8 cellular contexts compared by ENCODE assay signal in the genomic region with DNA sequence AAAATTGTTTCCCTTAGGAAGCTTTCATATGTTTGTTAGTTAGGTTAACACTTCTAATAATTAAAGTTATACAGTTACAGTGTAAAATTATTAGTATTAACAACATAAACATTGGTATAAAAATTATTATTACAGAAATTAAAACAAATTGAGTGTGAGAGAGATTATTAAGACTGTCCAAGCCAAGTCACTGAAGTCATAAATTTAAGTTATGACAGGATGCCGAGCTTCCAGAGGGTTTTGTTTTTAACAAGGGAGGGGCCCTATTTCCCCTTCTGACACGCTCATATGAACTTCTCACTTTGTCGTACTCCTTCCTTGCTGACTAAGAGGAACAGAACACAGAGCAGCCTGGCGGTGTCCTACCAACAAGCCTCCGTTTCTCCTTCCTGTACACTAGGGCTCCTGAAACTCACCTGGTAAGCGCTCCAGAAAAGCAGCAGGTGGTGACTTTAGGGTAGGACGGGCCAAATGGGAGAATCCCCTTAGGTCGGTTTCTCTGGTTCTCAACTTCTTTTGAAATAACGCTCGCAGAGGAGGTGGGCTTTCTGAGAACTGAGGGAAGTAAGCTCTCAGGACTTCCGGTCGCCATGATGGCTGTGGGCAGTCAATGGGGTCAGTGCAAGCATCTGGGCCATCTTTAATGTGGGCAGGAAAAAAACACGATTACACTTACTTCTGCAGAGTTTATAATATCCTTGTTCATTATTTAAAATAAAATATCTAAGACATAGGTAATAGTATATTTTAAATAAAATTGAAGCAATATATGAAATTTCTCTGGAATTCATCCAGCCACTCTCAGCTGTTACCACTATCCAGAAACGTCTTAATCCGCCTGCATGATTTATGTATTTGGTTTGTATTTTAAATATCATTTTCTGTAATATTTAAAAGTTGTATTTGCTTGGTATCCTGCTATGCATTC. TPM values are rescaled to one million over a fixed set of nuclear protein-coding genes. Genes with fewer than 3 reads are reported as not detected.
DNase-seq lines count a peak whose midpoint lies in the region; ATAC-seq lines count a peak whose summit lies in the region.

A gene with protein sequence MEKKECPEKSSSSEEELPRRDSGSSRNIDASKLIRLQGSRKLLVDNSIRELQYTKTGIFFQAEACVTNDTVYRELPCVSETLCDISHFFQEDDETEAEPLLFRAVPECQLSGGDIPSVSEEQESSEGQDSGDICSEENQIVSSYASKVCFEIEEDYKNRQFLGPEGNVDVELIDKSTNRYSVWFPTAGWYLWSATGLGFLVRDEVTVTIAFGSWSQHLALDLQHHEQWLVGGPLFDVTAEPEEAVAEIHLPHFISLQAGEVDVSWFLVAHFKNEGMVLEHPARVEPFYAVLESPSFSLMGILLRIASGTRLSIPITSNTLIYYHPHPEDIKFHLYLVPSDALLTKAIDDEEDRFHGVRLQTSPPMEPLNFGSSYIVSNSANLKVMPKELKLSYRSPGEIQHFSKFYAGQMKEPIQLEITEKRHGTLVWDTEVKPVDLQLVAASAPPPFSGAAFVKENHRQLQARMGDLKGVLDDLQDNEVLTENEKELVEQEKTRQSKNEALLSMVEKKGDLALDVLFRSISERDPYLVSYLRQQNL (minus strand): TSS at position 537 of the 928 bp plus-strand sequence. CDS start 14,892 bp downstream, outside the sequence.

- CTCF ChIA-PET in activated CD4-positive, alpha-beta T cell treated with anti-CD3 and anti-CD28 coated beads, Interleukin-2, amount 10 ng/mL, durations not matched to agents 7 days and 5 days (lab: Charles Lee) = interaction anchor here (1.3 to 1.6 kb wide), 2 partner anchors 10 to 11 kb away, joined by 3 to 6 read pairs; no protein-coding TSS in a partner anchor

- H3K9me3 Mint-ChIP-seq in activated CD4-positive, alpha-beta T cell treated with anti-CD3 and anti-CD28 coated beads, Interleukin-2, amount 10 ng/mL, durations not matched to agents 7 days and 5 days = no peaks in the 10 kb centered on the region
- H3K9me3 Mint-ChIP-seq in dendritic cell treated with granulocyte-macrophage colony-stimulating factor and Interleukin-4, amounts not matched to agents 40 ng/mL and 50 ng/mL, for 4 days = no peaks in the 10 kb centered on the region

- DNase-seq in AG08396 (ENCODE audit: low spot score) (peak; percentile 76), NCI-H526 treated with DMSO at 0.1 percent for 48 hours (lab: John Stamatoyannopoulos, UW) (peak; percentile 79), left kidney (ENCODE audit: low read depth, low spot score) (peak; percentile 96)
- peak; percentile 89 for DNase-seq in activated CD4-positive, alpha-beta T cell treated with anti-CD3 and anti-CD28 coated beads, Interleukin-2, amount 10 ng/mL, durations not matched to agents 7 days and 5 days
- peak; percentile 85 for DNase-seq in stimulated activated CD4-positive, alpha-beta T cell treated with anti-CD3 and anti-CD28 coated beads, Interleukin-1b, Interleukin-23, amount 100 ng/mL, for 48 hours

- peaks cover 44% of the 10 kb centered on the region for H3K36me3 Mint-ChIP-seq in activated CD4-positive, alpha-beta T cell treated with anti-CD3 and anti-CD28 coated beads, Interleukin-2, amount 10 ng/mL, durations not matched to agents 7 days and 5 days (ENCODE audit: low read depth)
- H3K36me3 Mint-ChIP-seq in dendritic cell treated with granulocyte-macrophage colony-stimulating factor and Interleukin-4, amounts not matched to agents 40 ng/mL and 50 ng/mL, for 4 days (ENCODE audit: low read depth) = peaks cover 7% of the 10 kb centered on the region

- H3K27me3 Mint-ChIP-seq in activated CD4-positive, alpha-beta T cell treated with anti-CD3 and anti-CD28 coated beads, Interleukin-2, amount 10 ng/mL, durations not matched to agents 7 days and 5 days = no peaks in the 10 kb centered on the region
- no peaks in the 10 kb centered on the region for H3K27me3 Mint-ChIP-seq in dendritic cell treated with granulocyte-macrophage colony-stimulating factor and Interleukin-4, amounts not matched to agents 40 ng/mL and 50 ng/mL, for 4 days

- H3K27ac Mint-ChIP-seq in activated CD4-positive, alpha-beta T cell treated with anti-CD3 and anti-CD28 coated beads, Interleukin-2, amount 10 ng/mL, durations not matched to agents 7 days and 5 days = peak within 1 kb of the TSS; percentile 99
- peak within 1 kb of the TSS; percentile 98 for H3K27ac Mint-ChIP-seq in dendritic cell treated with granulocyte-macrophage colony-stimulating factor and Interleukin-4, amounts not matched to agents 40 ng/mL and 50 ng/mL, for 4 days

- H3K4me3 Mint-ChIP-seq in activated CD4-positive, alpha-beta T cell treated with anti-CD3 and anti-CD28 coated beads, Interleukin-2, amount 10 ng/mL, durations not matched to agents 7 days and 5 days = peak within 1 kb of the TSS; percentile 99
- H3K4me3 Mint-ChIP-seq in dendritic cell treated with granulocyte-macrophage colony-stimulating factor and Interleukin-4, amounts not matched to agents 40 ng/mL and 50 ng/mL, for 4 days = peak within 1 kb of the TSS; percentile 83

- ATAC-seq in GM19025 (IDR thresholded peaks at IDR 0.05; ENCODE audit: low read depth, unreplicated experiment) (peak; percentile 48), HG03442 (IDR thresholded peaks at IDR 0.05; ENCODE audit: unreplicated experiment) (peak; percentile 57)

- POLR2A ChIA-PET in activated CD4-positive, alpha-beta T cell treated with anti-CD3 and anti-CD28 coated beads, Interleukin-2, amount 10 ng/mL, durations not matched to agents 7 days and 5 days (lab: Charles Lee) = interaction anchor here (0.5 to 1.0 kb wide), 3 partner anchors 52 to 670 kb away, joined by 3 to 5 read pairs (median 4); no protein-coding TSS in a partner anchor

- intact Hi-C loops in dendritic cell treated with granulocyte-macrophage colony-stimulating factor and Interleukin-4, amounts not matched to agents 40 ng/mL and 50 ng/mL, for 4 days (cut with micrococcal nuclease) = no loop called here

- peaks cover 73% of the 10 kb centered on the region for H3K4me1 Mint-ChIP-seq in activated CD4-positive, alpha-beta T cell treated with anti-CD3 and anti-CD28 coated beads, Interleukin-2, amount 10 ng/mL, durations not matched to agents 7 days and 5 days
- peaks cover 57% of the 10 kb centered on the region for H3K4me1 Mint-ChIP-seq in dendritic cell treated with granulocyte-macrophage colony-stimulating factor and Interleukin-4, amounts not matched to agents 40 ng/mL and 50 ng/mL, for 4 days (ENCODE audit: low read depth)

RNA-seq across cellular contexts. Expression of the gene that starts here (rescaled TPM):
- total RNA-seq in activated CD4-positive, alpha-beta T cell treated with anti-CD3 and anti-CD28 coated beads, Interleukin-2, amount 10 ng/mL, durations not matched to agents 7 days and 5 days = 100 to 1,000 TPM; 174 to 189 TPM

Comparison
In these comparisons a context has a peak if more than half of its experiments do, and no peak if none do; other contexts are left out.
1. Peak in every context shown above with its lines: DNase-seq and ATAC-seq.